ENCODE assay signal across 8 cellular contexts in the genomic region with DNA sequence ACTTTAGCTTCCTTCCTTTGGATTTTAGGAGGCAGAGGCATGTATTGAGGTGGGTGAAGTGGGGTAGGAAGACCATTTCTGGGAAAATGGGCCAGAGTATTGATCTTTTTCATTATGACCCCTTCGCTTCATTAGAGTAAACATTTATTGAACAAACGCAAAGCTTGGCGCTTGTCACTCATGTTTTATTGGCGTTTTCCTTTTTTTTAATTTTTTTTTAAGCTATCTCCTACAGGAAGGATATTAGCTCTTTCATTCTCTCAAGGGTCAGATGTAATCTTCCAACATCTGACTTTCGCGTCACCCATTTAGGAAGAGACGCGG. TPM values are rescaled to one million over a fixed set of nuclear protein-coding genes. Genes with fewer than 3 reads are reported as not detected.
A peak's percentile ranks its signal among the peaks of the same experiment; 100 is the strongest.
DNase-seq lines count a peak whose midpoint lies in the region; ATAC-seq, FAIRE-seq and TF ChIP-seq lines count a peak whose summit lies in the region.

No MANE protein-coding gene starts in this region.

- H3K4me1 ChIP-seq in left lung, result peaks cover 23 to 81% of the 10 kb centered on the region in 2 donors
- H3K4me1 ChIP-seq in testis, result peaks cover 15% of the 10 kb centered on the region

- ATAC-seq in activated CD4-positive, alpha-beta T cell treated with anti-CD3 and anti-CD28 coated beads for 36 hours, result no peak
- ATAC-seq in activated naive CD8-positive, alpha-beta T cell treated with anti-CD3 and anti-CD28 coated beads, Interleukin-2, amount 10 ng/mL, durations not matched to agents 7 days and 5 days (ENCODE audit: low read depth), result no peak
- ATAC-seq in left lung (no peak), HG02571 (IDR thresholded peaks at IDR 0.05; ENCODE audit: unreplicated experiment) (no peak)

- intact Hi-C loops in activated CD4-positive, alpha-beta T cell treated with anti-CD3 and anti-CD28 coated beads for 36 hours (cut with DNase I, micrococcal nuclease), result loop anchor here (1.0 to 5.0 kb wide), 9 partner anchors 42 to 1053 kb away; partner anchors contain the start of genes C5orf22 (in 1 of the 2), DROSHA (in 1 of the 2), GOLPH3 (in 1 of the 2) and ZFR (in 1 of the 2)
- intact Hi-C loops in left lung (cut with DNase I), result loop anchor here in 1 of 2 donors (5.0 kb wide), 1 partner anchor 88 kb away; no protein-coding TSS in a partner anchor
- intact Hi-C loops in testis (cut with DNase I; ENCODE audit: low total_unique reads), result loop anchor here (5.0 kb wide), 1 partner anchor 93 kb away; no protein-coding TSS in a partner anchor

- H3K9me3 ChIP-seq in left lung (no peaks in the 10 kb centered on the region), testis (no peaks in the 10 kb centered on the region)

- H3K27ac Mint-ChIP-seq in activated CD4-positive, alpha-beta T cell treated with anti-CD3 and anti-CD28 coated beads for 36 hours, result peak overlapping the region; percentile 99
- peak overlapping the region; percentile 94 for H3K27ac Mint-ChIP-seq in activated naive CD8-positive, alpha-beta T cell treated with anti-CD3 and anti-CD28 coated beads, Interleukin-2, amount 10 ng/mL, durations not matched to agents 7 days and 5 days

- no peaks in the 10 kb centered on the region for H3K27me3 Mint-ChIP-seq in activated CD4-positive, alpha-beta T cell treated with anti-CD3 and anti-CD28 coated beads for 36 hours
- H3K27me3 Mint-ChIP-seq in activated naive CD8-positive, alpha-beta T cell treated with anti-CD3 and anti-CD28 coated beads, Interleukin-2, amount 10 ng/mL, durations not matched to agents 7 days and 5 days, result peaks cover 1% of the 10 kb centered on the region

- H3K9me3 Mint-ChIP-seq in activated CD4-positive, alpha-beta T cell treated with anti-CD3 and anti-CD28 coated beads for 36 hours (ENCODE audit: low read depth), result no peaks in the 10 kb centered on the region
- no peaks in the 10 kb centered on the region for H3K9me3 Mint-ChIP-seq in activated naive CD8-positive, alpha-beta T cell treated with anti-CD3 and anti-CD28 coated beads, Interleukin-2, amount 10 ng/mL, durations not matched to agents 7 days and 5 days

- TF ChIP-seq CTCF in left lung (IDR thresholded peaks at IDR 0.05) (no peak), testis (IDR thresholded peaks at IDR 0.05) (no peak)

- POLR2A ChIA-PET in activated CD4-positive, alpha-beta T cell treated with anti-CD3 and anti-CD28 coated beads for 36 hours (lab: Charles Lee), result interaction anchor here (0.6 to 2.3 kb wide), 4 partner anchors 48 to 142 kb away, joined by 3 to 17 read pairs (median 4); no protein-coding TSS in a partner anchor
- POLR2A ChIA-PET in activated naive CD8-positive, alpha-beta T cell treated with anti-CD3 and anti-CD28 coated beads, Interleukin-2, amount 10 ng/mL, durations not matched to agents 7 days and 5 days (lab: Charles Lee), result interaction anchor here (0.6 to 1.5 kb wide), 6 partner anchors 10 to 411 kb away, joined by 3 to 7 read pairs (median 3); partner anchors contain the start of genes GOLPH3 and ZFR

- CTCF ChIA-PET in activated CD4-positive, alpha-beta T cell treated with anti-CD3 and anti-CD28 coated beads for 36 hours (lab: Charles Lee), result interaction anchor here (0.6 to 3.0 kb wide), 9 partner anchors 9 to 565 kb away, joined by 3 to 24 read pairs (median 3); partner anchors contain the start of gene ZFR

- no peak for DNase-seq in activated CD4-positive, alpha-beta T cell treated with anti-CD3 and anti-CD28 coated beads for 36 hours
- no peak for DNase-seq in activated CD4-positive, alpha-beta T cell treated with anti-CD3 and anti-CD28 coated beads, Interleukin-2, amount 50 U/mL, for 1 hour
- no peak for DNase-seq in activated naive CD8-positive, alpha-beta T cell treated with anti-CD3 and anti-CD28 coated beads, Interleukin-2, amount 10 ng/mL, durations not matched to agents 7 days and 5 days
- DNase-seq in left lung (no peak), testis (no peak), Kasumi-1 (lab: John Stamatoyannopoulos, UW) (no peak), urothelium cell line (ENCODE audit: low spot score) (no peak)

- H3K27ac ChIP-seq in left lung (peak overlapping the region; percentile 99), testis (peak overlapping the region; percentile 100)

- peaks cover 58% of the 10 kb centered on the region for H3K4me1 Mint-ChIP-seq in activated CD4-positive, alpha-beta T cell treated with anti-CD3 and anti-CD28 coated beads for 36 hours
- peaks cover 39% of the 10 kb centered on the region for H3K4me1 Mint-ChIP-seq in activated naive CD8-positive, alpha-beta T cell treated with anti-CD3 and anti-CD28 coated beads, Interleukin-2, amount 10 ng/mL, durations not matched to agents 7 days and 5 days

- no peak for FAIRE-seq in urothelium cell line (lab: Jason Lieb, UNC)

- H3K4me3 ChIP-seq in left lung, result peak overlapping the region; percentile 88
- H3K4me3 ChIP-seq in testis, result peak overlapping the region; percentile 100

- peaks cover 34% of the 10 kb centered on the region for H3K36me3 Mint-ChIP-seq in activated CD4-positive, alpha-beta T cell treated with anti-CD3 and anti-CD28 coated beads for 36 hours (ENCODE audit: low read depth)
- H3K36me3 Mint-ChIP-seq in activated naive CD8-positive, alpha-beta T cell treated with anti-CD3 and anti-CD28 coated beads, Interleukin-2, amount 10 ng/mL, durations not matched to agents 7 days and 5 days, result peaks cover 1% of the 10 kb centered on the region

- TF ChIP-seq POLR2A in testis (IDR thresholded peaks at IDR 0.05), result no peak

- H3K4me3 Mint-ChIP-seq in activated CD4-positive, alpha-beta T cell treated with anti-CD3 and anti-CD28 coated beads for 36 hours, result peak overlapping the region; percentile 93
- peak overlapping the region; percentile 93 for H3K4me3 Mint-ChIP-seq in activated naive CD8-positive, alpha-beta T cell treated with anti-CD3 and anti-CD28 coated beads, Interleukin-2, amount 10 ng/mL, durations not matched to agents 7 days and 5 days

- H3K27me3 ChIP-seq in left lung (no peaks in the 10 kb centered on the region), testis (no peaks in the 10 kb centered on the region)

- 10 to 20% methylated on average over 8 of the region's 8 CpGs for WGBS in testis, 2 donors

- peaks cover 0 to 17% of the 10 kb centered on the region in 2 donors for H3K36me3 ChIP-seq in left lung
- H3K36me3 ChIP-seq in testis (ENCODE audit: low read depth, missing control alignments), result no peaks in the 10 kb centered on the region

RNA-seq across cellular contexts. Expression of gene SUB1, which starts 0.3 kb away (rescaled TPM):
- 100 to 1,000 TPM; 418 to 458 TPM for total RNA-seq in activated CD4-positive, alpha-beta T cell treated with anti-CD3 and anti-CD28 coated beads for 36 hours
- 100 to 1,000 TPM; 290 to 294 TPM for total RNA-seq in activated naive CD8-positive, alpha-beta T cell treated with anti-CD3 and anti-CD28 coated beads, Interleukin-2, amount 10 ng/mL, durations not matched to agents 7 days and 5 days
- total RNA-seq in left lung (100 to 1,000 TPM; 166 to 177 TPM), testis (100 to 1,000 TPM; 147 to 210 TPM)
- polyA plus RNA-seq in testis (ENCODE audit: insufficient read depth, low read depth, low replicate concordance), result 195 TPM
